Comparison of ENCODE assay signal across 13 cellular contexts in the genomic region with DNA sequence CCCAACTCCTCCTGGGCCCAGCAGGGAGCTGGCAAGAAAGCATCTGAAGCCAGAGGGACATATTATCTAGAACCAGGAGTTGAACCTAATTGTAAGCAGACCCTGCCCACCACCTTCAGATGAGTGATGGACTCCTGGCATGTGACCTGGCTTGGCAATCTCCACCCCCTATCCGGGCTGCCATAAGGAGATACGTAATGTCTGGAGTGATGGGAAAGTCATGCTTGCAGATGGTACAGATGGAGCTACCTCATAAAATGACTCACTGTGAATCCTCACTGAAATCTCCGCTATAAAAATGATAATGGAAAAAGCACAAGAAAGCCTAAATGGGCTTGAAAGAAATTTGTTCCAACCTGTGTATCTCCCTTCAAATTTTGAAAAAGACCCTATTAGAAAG.
DNase-seq lines count a peak whose midpoint lies in the region; TF ChIP-seq lines count a peak whose summit lies in the region.
"Had no signal": no experiment of that assay in that cellular context is flagged by ENCODE, and none has a peak within 500 bp of the region (broad histone marks: within the 10 kb centered on the region; RNA-seq: fewer than 3 reads in every experiment).

No MANE protein-coding gene starts in this region.

- H3K36me3 ChIP-seq in brain microvascular endothelial cell (replicated peaks): no peaks in the 10 kb centered on the region
- no peaks in the 10 kb centered on the region for H3K36me3 ChIP-seq in osteoblast (ENCODE audit: insufficient read depth, low read length)
- H3K36me3 ChIP-seq in left ventricle myocardium inferior: no peaks in the 10 kb centered on the region

- H4K20me1 ChIP-seq in osteoblast (ENCODE audit: insufficient read depth, low read length): no peaks in the 10 kb centered on the region

- intact Hi-C loops in cardiac septum (cut with DNase I) (no loop called here), left ventricle myocardium inferior (cut with micrococcal nuclease) (no loop called here)

- H3K27me3 ChIP-seq in brain microvascular endothelial cell (replicated peaks): no peaks in the 10 kb centered on the region
- H3K27me3 ChIP-seq in osteoblast (ENCODE audit: insufficient read depth, low read length): no peaks in the 10 kb centered on the region
- no peaks in the 10 kb centered on the region for H3K27me3 ChIP-seq in left ventricle myocardium inferior (ENCODE audit: low read depth)

- no peaks in the 10 kb centered on the region for H3K79me2 ChIP-seq in osteoblast (ENCODE audit: insufficient read depth, low read length)

- H3K4me3 ChIP-seq in AG10803 (ENCODE audit: low read length) (no peak overlapping the region), brain microvascular endothelial cell (ENCODE audit: low read depth, low read length) (no peak overlapping the region), osteoblast (ENCODE audit: insufficient read depth, low read length) (no peak overlapping the region), left ventricle myocardium inferior (no peak overlapping the region)

- H3K9me3 ChIP-seq in osteoblast (ENCODE audit: low read depth, low read length): no peaks in the 10 kb centered on the region
- peaks cover 5% of the 10 kb centered on the region for H3K9me3 ChIP-seq in left ventricle myocardium inferior (replicated peaks)

- peak overlapping the region; percentile 39 for H3K4me2 ChIP-seq in osteoblast (ENCODE audit: insufficient read depth, low read length)

- in situ Hi-C loops in brain microvascular endothelial cell (cut with HindIII; ENCODE audit: low pct_ligation_motif_present, low sequenced_read_pairs): no loop called here

- H2AFZ ChIP-seq in osteoblast (ENCODE audit: low read length): no peak overlapping the region

- H3K4me1 ChIP-seq in osteoblast (ENCODE audit: insufficient read depth, low read length) (no peaks in the 10 kb centered on the region), left ventricle myocardium inferior (peaks cover 2% of the 10 kb centered on the region)

- TF ChIP-seq CTCF in AG10803 (conservative IDR thresholded peaks at IDR 0.05; ENCODE audit: low read length) (no peak), brain microvascular endothelial cell (IDR thresholded peaks at IDR 0.05; ENCODE audit: low read depth, low read length, missing control alignments) (no peak), osteoblast (IDR thresholded peaks at IDR 0.05; ENCODE audit: extremely low read depth, low read depth, low read length) (no peak), left ventricle myocardium inferior (IDR thresholded peaks at IDR 0.05; ENCODE audit: borderline replicate concordance) (no peak)

- DNase-seq in AG10803 (ENCODE audit: low read depth) (peak; percentile 79), LHCN-M2 (ENCODE audit: low read depth) (peak; percentile 51), brain microvascular endothelial cell (peak; percentile 39), osteoblast (ENCODE audit: insufficient read length, low spot score, missing footprints) (peak; percentile 37), cardiac septum (ENCODE audit: low spot score) (no peak), activated gamma-delta T cell (lab: John Stamatoyannopoulos, UW) (no peak), DMS153 (lab: John Stamatoyannopoulos, UW) (no peak), left ventricle myocardium inferior (no peak)
- DNase-seq: activated CD4-positive, alpha-beta T cell treated with anti-CD3 and anti-CD28 coated beads for 36 hours; activated CD8-positive, alpha-beta memory T cell treated with anti-CD3 and anti-CD28 coated beads, Interleukin-2, amount 50 U/mL, for 48 hours; DND-41; HCEC 1CT; NCI-H1436 had no signal

- peak overlapping the region; percentile 54 for H3K27ac ChIP-seq in brain microvascular endothelial cell
- H3K27ac ChIP-seq in osteoblast (ENCODE audit: low read depth, low read length): peak overlapping the region; percentile 90
- H3K27ac ChIP-seq in left ventricle myocardium inferior (replicated peaks): no peak overlapping the region

Comparison
In these comparisons a context has a peak if more than half of its experiments do, and no peak if none do; other contexts are left out.
1. DNase-seq: peak in AG10803 (single experiment), LHCN-M2 (single experiment), brain microvascular endothelial cell (single experiment) and osteoblast (single experiment); none in cardiac septum (single experiment), activated gamma-delta T cell (single experiment), DMS153 (single experiment) and left ventricle myocardium inferior (single experiment).